ENCODE assay signal across 23 cellular contexts in the genomic region with DNA sequence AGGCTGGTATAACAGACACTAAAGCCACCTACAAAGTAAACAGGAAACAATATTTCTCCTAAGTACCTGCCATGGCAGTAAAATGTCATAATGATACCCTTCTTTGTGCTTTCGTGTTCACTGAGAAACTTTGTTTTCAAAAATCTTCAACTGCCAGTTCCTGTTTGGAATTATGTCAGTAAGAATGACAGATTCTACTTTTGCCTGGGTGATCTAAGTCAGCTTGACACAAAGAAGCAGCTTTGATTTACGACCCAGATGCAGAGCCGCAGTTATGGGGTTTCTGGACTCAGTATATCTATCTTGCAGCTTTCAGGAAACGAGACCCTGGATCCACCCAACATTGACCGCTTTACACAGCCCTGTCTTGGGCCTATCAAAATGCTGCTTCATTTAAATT.
A peak's percentile ranks its signal among the peaks of the same experiment; 100 is the strongest.
DNase-seq lines count a peak whose midpoint lies in the region; ATAC-seq and TF ChIP-seq lines count a peak whose summit lies in the region.
"Had no signal": no experiment of that assay in that cellular context is flagged by ENCODE, and none has a peak within 500 bp of the region (broad histone marks: within the 10 kb centered on the region; RNA-seq: fewer than 3 reads in every experiment).

No MANE protein-coding gene starts in this region.

- peak overlapping the region; percentile 15 for H3K4me3 ChIP-seq in CD4-positive, CD25-positive, alpha-beta regulatory T cell (ENCODE audit: low read depth, low read length)
- no peak overlapping the region for H3K4me3 ChIP-seq in colonic mucosa
- H3K4me3 ChIP-seq: pancreas had no signal

- no peak for ATAC-seq in CD4-positive, CD25-positive, alpha-beta regulatory T cell (ENCODE audit: low read depth in 2 of 2)
- no peak for ATAC-seq in activated CD4-positive, alpha-beta T cell treated with anti-CD3 and anti-CD28 coated beads for 36 hours
- ATAC-seq: left lobe of liver; natural killer cell treated with Interleukin-12 subunit alpha and Interleukin-12 subunit beta and Interleukin-15 and Interleukin-18, amount 100 ng/mL, for 72 hours; pancreas; PC-3; right cardiac atrium had no signal

- peaks cover 11% of the 10 kb centered on the region for H3K36me3 Mint-ChIP-seq in CD4-positive, CD25-positive, alpha-beta regulatory T cell
- H3K36me3 Mint-ChIP-seq in activated CD4-positive, alpha-beta T cell treated with anti-CD3 and anti-CD28 coated beads for 36 hours (ENCODE audit: low read depth) = no peaks in the 10 kb centered on the region
- H3K36me3 Mint-ChIP-seq: activated naive CD4-positive, alpha-beta T cell treated with anti-CD3 and anti-CD28 coated beads, Interleukin-2, amount 50 U/mL, for 72 hours; natural killer cell treated with Interleukin-12 subunit alpha and Interleukin-12 subunit beta and Interleukin-15 and Interleukin-18, amount 100 ng/mL, for 72 hours; type B pancreatic cell had no signal

- intact Hi-C loops in colonic mucosa (cut with DNase I) = no loop called here
- intact Hi-C loops in activated CD4-positive, alpha-beta T cell treated with anti-CD3 and anti-CD28 coated beads for 36 hours (cut with DNase I, micrococcal nuclease) = no loop called here

- POLR2A ChIA-PET in activated CD4-positive, alpha-beta T cell treated with anti-CD3 and anti-CD28 coated beads for 36 hours (lab: Charles Lee) = no interaction called here

- H3K4me1 ChIP-seq in CD4-positive, CD25-positive, alpha-beta regulatory T cell (ENCODE audit: control insufficient read depth, insufficient read depth, low read length, poor library complexity, severe bottlenecking) = peaks cover 3% of the 10 kb centered on the region
- no peaks in the 10 kb centered on the region for H3K4me1 ChIP-seq in colonic mucosa
- H3K4me1 ChIP-seq: pancreas had no signal

- DNase-seq in CD4-positive, CD25-positive, alpha-beta regulatory T cell = peak in 1 of 3 donors; percentile 62
- peak; percentile 70 for DNase-seq in DMS153 treated with DMSO at 0.1 percent for 48 hours (lab: John Stamatoyannopoulos, UW; ENCODE audit: unreplicated experiment)
- DNase-seq in NCI-H2081 treated with DMSO at 0.1 percent for 48 hours (lab: John Stamatoyannopoulos, UW) = peak; percentile 10
- DNase-seq in colonic mucosa = no peak
- no peak for DNase-seq in activated CD4-positive, alpha-beta T cell treated with anti-CD3 and anti-CD28 coated beads for 36 hours
- DNase-seq in NAMALWA (ENCODE audit: low spot score) = no peak
- DNase-seq in inferior parietal cortex (ENCODE audit: extremely low spot score) = no peak
- DNase-seq in germinal center (ENCODE audit: low spot score) = no peak
- DNase-seq: central memory CD4-positive, alpha-beta T cell; head of caudate nucleus; KG1; midbrain; MV-4-11; NCI-H2029; NCI-H774; pancreas; PC-3; right cardiac atrium; Right ventricle myocardium superior had no signal

- peaks cover 4% of the 10 kb centered on the region for H3K27me3 Mint-ChIP-seq in CD4-positive, CD25-positive, alpha-beta regulatory T cell
- H3K27me3 Mint-ChIP-seq in activated CD4-positive, alpha-beta T cell treated with anti-CD3 and anti-CD28 coated beads for 36 hours = no peaks in the 10 kb centered on the region
- H3K27me3 Mint-ChIP-seq: natural killer cell treated with Interleukin-12 subunit alpha and Interleukin-12 subunit beta and Interleukin-15 and Interleukin-18, amount 100 ng/mL, for 72 hours; type B pancreatic cell had no signal

- H3K9me3 ChIP-seq in CD4-positive, CD25-positive, alpha-beta regulatory T cell (ENCODE audit: control insufficient read depth in 2 of 2, low read length in 2 of 2) = no peaks in the 10 kb centered on the region
- H3K9me3 ChIP-seq in colonic mucosa = no peaks in the 10 kb centered on the region
- H3K9me3 ChIP-seq: pancreas had no signal

- H3K9ac ChIP-seq in colonic mucosa (ENCODE audit: low read depth in 2 of 2, low read length in 2 of 2) = no peak overlapping the region

- peak overlapping the region in 1 of 4 donors; percentile 15 for H3K4me3 Mint-ChIP-seq in CD4-positive, CD25-positive, alpha-beta regulatory T cell
- no peak overlapping the region for H3K4me3 Mint-ChIP-seq in activated CD4-positive, alpha-beta T cell treated with anti-CD3 and anti-CD28 coated beads for 36 hours
- H3K4me3 Mint-ChIP-seq: natural killer cell treated with Interleukin-12 subunit alpha and Interleukin-12 subunit beta and Interleukin-15 and Interleukin-18, amount 100 ng/mL, for 72 hours; type B pancreatic cell had no signal

- no peaks in the 10 kb centered on the region for H3K36me3 ChIP-seq in CD4-positive, CD25-positive, alpha-beta regulatory T cell (ENCODE audit: control insufficient read depth, insufficient read depth, low read length)
- H3K36me3 ChIP-seq in colonic mucosa = no peaks in the 10 kb centered on the region
- H3K36me3 ChIP-seq: pancreas had no signal

- H3K27ac Mint-ChIP-seq in CD4-positive, CD25-positive, alpha-beta regulatory T cell = peak overlapping the region in 2 of 3 donors; percentile 18 to 45
- H3K27ac Mint-ChIP-seq in activated CD4-positive, alpha-beta T cell treated with anti-CD3 and anti-CD28 coated beads for 36 hours = no peak overlapping the region
- H3K27ac Mint-ChIP-seq: activated naive CD4-positive, alpha-beta T cell treated with anti-CD3 and anti-CD28 coated beads, Interleukin-2, amount 50 U/mL, for 72 hours; natural killer cell treated with Interleukin-12 subunit alpha and Interleukin-12 subunit beta and Interleukin-15 and Interleukin-18, amount 100 ng/mL, for 72 hours; type B pancreatic cell had no signal

- CTCF ChIA-PET in activated CD4-positive, alpha-beta T cell treated with anti-CD3 and anti-CD28 coated beads for 36 hours (lab: Charles Lee) = interaction anchor here (1.1 kb wide), 1 partner anchor 79 kb away, joined by 3 read pairs; no protein-coding TSS in a partner anchor

- no peak overlapping the region for H3K27ac ChIP-seq in CD4-positive, CD25-positive, alpha-beta regulatory T cell (ENCODE audit: insufficient read depth, low read length, poor library complexity, severe bottlenecking)
- peak overlapping the region; percentile 62 for H3K27ac ChIP-seq in colonic mucosa
- H3K27ac ChIP-seq: pancreas had no signal

- H3K27me3 ChIP-seq in CD4-positive, CD25-positive, alpha-beta regulatory T cell (ENCODE audit: control insufficient read depth, insufficient read depth, low read length) = no peaks in the 10 kb centered on the region
- no peaks in the 10 kb centered on the region for H3K27me3 ChIP-seq in colonic mucosa
- H3K27me3 ChIP-seq: pancreas had no signal

- H3K9me3 Mint-ChIP-seq in CD4-positive, CD25-positive, alpha-beta regulatory T cell = peaks cover 0 to 5% (median 0%) of the 10 kb centered on the region in 7 donors
- no peaks in the 10 kb centered on the region for H3K9me3 Mint-ChIP-seq in activated CD4-positive, alpha-beta T cell treated with anti-CD3 and anti-CD28 coated beads for 36 hours (ENCODE audit: low read depth)
- H3K9me3 Mint-ChIP-seq: activated naive CD4-positive, alpha-beta T cell treated with anti-CD3 and anti-CD28 coated beads, Interleukin-2, amount 50 U/mL, for 72 hours; natural killer cell treated with Interleukin-12 subunit alpha and Interleukin-12 subunit beta and Interleukin-15 and Interleukin-18, amount 100 ng/mL, for 72 hours; type B pancreatic cell had no signal

- TF ChIP-seq CTCF in colonic mucosa (IDR thresholded peaks at IDR 0.05) = no peak

- peaks cover 16 to 35% (median 24%) of the 10 kb centered on the region in 4 donors for H3K4me1 Mint-ChIP-seq in CD4-positive, CD25-positive, alpha-beta regulatory T cell
- no peaks in the 10 kb centered on the region for H3K4me1 Mint-ChIP-seq in activated CD4-positive, alpha-beta T cell treated with anti-CD3 and anti-CD28 coated beads for 36 hours

Comparison
In these comparisons a context has a peak if more than half of its experiments do, and no peak if none do; other contexts are left out.
1. DNase-seq: peak in DMS153 treated with DMSO at 0.1 percent for 48 hours (single experiment) and NCI-H2081 treated with DMSO at 0.1 percent for 48 hours (single experiment); none in colonic mucosa (single experiment), activated CD4-positive, alpha-beta T cell treated with anti-CD3 and anti-CD28 coated beads for 36 hours (single experiment), NAMALWA (single experiment), inferior parietal cortex (single experiment) and germinal center (single experiment).